In genomic region chr4:182808673-182809416, GRCh38 we compare ENCODE assay signal across 8 cellular contexts.
A peak's percentile ranks its signal among the peaks of the same experiment; 100 is the strongest.
DNase-seq lines count a peak whose midpoint lies in the region; ATAC-seq and TF ChIP-seq lines count a peak whose summit lies in the region.

No MANE protein-coding gene starts in this region.

- TF ChIP-seq CTCF in GM06990 (IDR thresholded peaks at IDR 0.05; ENCODE audit: insufficient read depth, low read length, poor library complexity, severe bottlenecking) (no peak), omental fat pad (IDR thresholded peaks at IDR 0.05) (no peak)

- H3K27me3 ChIP-seq in GM06990 (replicated peaks; ENCODE audit: control insufficient read depth, insufficient read depth, low read length) (no peaks in the 10 kb centered on the region), right cardiac atrium (ENCODE audit: control insufficient read depth, insufficient read depth) (no peaks in the 10 kb centered on the region), HAP-1 (ENCODE audit: low read depth) (no peaks in the 10 kb centered on the region)

- ATAC-seq in GM21619 (IDR thresholded peaks at IDR 0.05; ENCODE audit: unreplicated experiment), result peak; percentile 88
- no peak for ATAC-seq in right cardiac atrium
- no peak for ATAC-seq in omental fat pad (ENCODE audit: low FRiP score)

- intact Hi-C loops in right cardiac atrium (cut with DNase I), result loop anchor here in 2 of 4 donors (5.0 to 10.0 kb wide), 3 partner anchors 324 to 1664 kb away; no protein-coding TSS in a partner anchor

- 78% methylated on average over 25 of the region's 25 CpGs for WGBS in right cardiac atrium

- no peaks in the 10 kb centered on the region for H3K36me3 ChIP-seq in GM06990 (ENCODE audit: control insufficient read depth, insufficient read depth, low read length)
- no peaks in the 10 kb centered on the region for H3K36me3 ChIP-seq in HAP-1 (replicated peaks)

- peak; percentile 77 for DNase-seq in GM06990 (ENCODE audit: extremely low read depth, insufficient read length)
- peak; percentile 78 for DNase-seq in Jurkat, Clone E6-1 (ENCODE audit: low read depth, low spot score)
- peak; percentile 42 for DNase-seq in activated T-cell treated with anti-CD3 and anti-CD28 coated beads, Interleukin-2, amount 50 U/mL, for 1 hour
- peak; percentile 28 for DNase-seq in stimulated activated CD4-positive, alpha-beta T cell treated with anti-CD3 and anti-CD28 coated beads, Interleukin-4, amount 100 ng/mL, for 1 hour
- no peak for DNase-seq in right cardiac atrium
- no peak for DNase-seq in omental fat pad (ENCODE audit: low spot score)
- no peak for DNase-seq in HAP-1 (ENCODE audit: low spot score in 2 of 2)

- no peaks in the 10 kb centered on the region for H3K4me1 ChIP-seq in right cardiac atrium (ENCODE audit: control insufficient read depth, insufficient read depth, low read length)
- peaks cover 5% of the 10 kb centered on the region for H3K4me1 ChIP-seq in HAP-1

- H3K4me3 ChIP-seq in GM06990 (replicated peaks; ENCODE audit: low read depth, low read length) (no peak overlapping the region), right cardiac atrium (ENCODE audit: low read length) (no peak overlapping the region), HAP-1 (no peak overlapping the region)
- H3K4me3 ChIP-seq in Jurkat, Clone E6-1 (ENCODE audit: low read length), result 0 out of 2 replicates have a peak overlapping the region, but pooled peaks have one; percentile 5

- H3K27ac ChIP-seq in right cardiac atrium (ENCODE audit: low read length), result no peak overlapping the region

- H3K9me3 ChIP-seq in right cardiac atrium (ENCODE audit: control insufficient read depth, low read length) (no peaks in the 10 kb centered on the region), HAP-1 (peaks cover 9% of the 10 kb centered on the region; the same call in 1 of the 2 replicates)

- in situ Hi-C loops in HAP-1 (cut with MboI; ENCODE audit: low sequenced_read_pairs), result loop anchor here (25.0 kb wide), 2 partner anchors 347 to 1247 kb away; no protein-coding TSS in a partner anchor

Comparison
In these comparisons a context has a peak if more than half of its experiments do, and no peak if none do; other contexts are left out.
1. DNase-seq: peak in GM06990 (single experiment), Jurkat, Clone E6-1 (single experiment), activated T-cell treated with anti-CD3 and anti-CD28 coated beads, Interleukin-2, amount 50 U/mL, for 1 hour (single experiment) and stimulated activated CD4-positive, alpha-beta T cell treated with anti-CD3 and anti-CD28 coated beads, Interleukin-4, amount 100 ng/mL, for 1 hour (single experiment); none in right cardiac atrium (0 of 3), omental fat pad (single experiment) and HAP-1 (0 of 2).